Comparison of ENCODE assay signal across 16 cellular contexts in the genomic region with DNA sequence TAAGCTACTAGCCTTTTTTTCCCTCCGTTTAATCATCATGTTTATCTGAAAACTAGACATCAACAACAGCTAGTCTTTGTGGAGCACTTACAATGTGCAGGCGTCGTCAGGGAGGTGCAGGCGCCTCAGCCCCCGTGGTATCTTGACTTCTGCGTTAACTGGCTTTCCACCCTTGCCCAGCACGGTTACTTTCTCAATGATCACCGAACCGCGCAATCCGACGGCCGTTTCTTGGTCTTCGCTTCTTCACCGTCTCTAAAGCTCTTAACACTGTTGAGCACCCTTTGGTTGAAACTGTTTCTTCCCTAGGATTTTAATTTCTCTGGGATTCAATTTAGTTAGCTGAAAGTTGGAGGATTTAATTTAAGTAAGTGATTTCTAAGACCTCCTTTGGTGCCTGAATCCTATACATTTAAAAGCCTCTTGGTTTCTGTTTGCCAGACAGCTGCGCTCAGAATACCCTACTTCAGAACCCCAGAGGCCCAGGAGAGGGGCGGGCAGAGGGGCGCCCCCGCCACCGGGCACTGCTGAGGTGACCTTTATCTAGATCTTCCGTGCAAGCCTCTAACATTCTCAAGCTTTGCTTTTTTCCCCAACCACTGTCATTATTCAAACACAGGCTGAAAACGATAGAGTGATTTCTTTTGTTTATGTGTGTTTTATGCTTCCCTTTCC. TPM values are rescaled to one million over a fixed set of nuclear protein-coding genes. Genes with fewer than 3 reads are reported as not detected.
"Had no signal": no experiment of that assay in that cellular context is flagged by ENCODE, and none has a peak within 500 bp of the region (broad histone marks: within the 10 kb centered on the region; RNA-seq: fewer than 3 reads in every experiment).

No MANE protein-coding gene starts in this region.

- H3K27ac Mint-ChIP-seq: activated CD4-positive, alpha-beta memory T cell treated with anti-CD3 and anti-CD28 coated beads for 36 hours; stimulated activated effector memory CD8-positive, alpha-beta T cell treated with anti-CD3 and anti-CD28 coated beads, Interleukin-12 subunit alpha, Interleukin-12 subunit beta, amount 100 ng/mL, for 72 hours had no signal

- FAIRE-seq: small intestine had no signal

- H3K27ac ChIP-seq: lower lobe of right lung, tibial artery, vagina had no signal

- H3K4me3 Mint-ChIP-seq: activated CD4-positive, alpha-beta memory T cell treated with anti-CD3 and anti-CD28 coated beads for 36 hours; naive thymus-derived CD8-positive, alpha-beta T cell; stimulated activated effector memory CD8-positive, alpha-beta T cell treated with anti-CD3 and anti-CD28 coated beads, Interleukin-12 subunit alpha, Interleukin-12 subunit beta, amount 100 ng/mL, for 72 hours had no signal

- H3K9me3 ChIP-seq: lower lobe of right lung, tibial artery, vagina had no signal

- H3K9me3 Mint-ChIP-seq: activated CD4-positive, alpha-beta memory T cell treated with anti-CD3 and anti-CD28 coated beads for 36 hours; stimulated activated effector memory CD8-positive, alpha-beta T cell treated with anti-CD3 and anti-CD28 coated beads, Interleukin-12 subunit alpha, Interleukin-12 subunit beta, amount 100 ng/mL, for 72 hours had no signal

- H3K27me3 ChIP-seq: vagina had no signal

- H3K4me1 Mint-ChIP-seq: stimulated activated effector memory CD8-positive, alpha-beta T cell treated with anti-CD3 and anti-CD28 coated beads, Interleukin-12 subunit alpha, Interleukin-12 subunit beta, amount 100 ng/mL, for 72 hours had no signal

- ATAC-seq: lower lobe of right lung; naive thymus-derived CD8-positive, alpha-beta T cell; stimulated activated effector memory CD8-positive, alpha-beta T cell treated with anti-CD3 and anti-CD28 coated beads, Interleukin-12 subunit alpha, Interleukin-12 subunit beta, amount 100 ng/mL, for 72 hours had no signal

- H3K36me3 Mint-ChIP-seq: activated CD4-positive, alpha-beta memory T cell treated with anti-CD3 and anti-CD28 coated beads for 36 hours; stimulated activated effector memory CD8-positive, alpha-beta T cell treated with anti-CD3 and anti-CD28 coated beads, Interleukin-12 subunit alpha, Interleukin-12 subunit beta, amount 100 ng/mL, for 72 hours had no signal

- DNase-seq: activated CD4-positive, alpha-beta memory T cell treated with anti-CD3 and anti-CD28 coated beads for 36 hours; activated CD4-positive, CD25-positive, alpha-beta regulatory T cell treated with anti-CD3 and anti-CD28 coated beads, Interleukin-2, amount 50 U/mL, for 72 hours; activated CD8-positive, alpha-beta memory T cell treated with anti-CD3 and anti-CD28 coated beads, Interleukin-2, amount 50 U/mL, for 4 hours; activated naive CD4-positive, alpha-beta T cell; caudate nucleus; cortex of kidney; effector memory CD4-positive, alpha-beta T cell; erythroblast; lower lobe of right lung; naive thymus-derived CD8-positive, alpha-beta T cell; small intestine; SW 1271; tibial artery had no signal

- H3K4me1 ChIP-seq: lower lobe of right lung, tibial artery, vagina had no signal

- H3K36me3 ChIP-seq: lower lobe of right lung, tibial artery, vagina had no signal

- H3K4me3 ChIP-seq: lower lobe of right lung, tibial artery, vagina had no signal

RNA-seq across cellular contexts. Expression of gene PKNOX2, which starts 35.1 kb away (rescaled TPM):
- total RNA-seq: activated CD4-positive, alpha-beta memory T cell treated with anti-CD3 and anti-CD28 coated beads for 36 hours; naive thymus-derived CD8-positive, alpha-beta T cell; pulmonary artery endothelial cell had no signal
- polyA plus RNA-seq: naive thymus-derived CD8-positive, alpha-beta T cell had no signal
